ENCODE assay signal across 22 cellular contexts in genomic region chr22:41074466-41074865, GRCh38.
"Had no signal": no experiment of that assay in that cellular context is flagged by ENCODE, and none has a peak within 500 bp of the region (broad histone marks: within the 10 kb centered on the region; RNA-seq: fewer than 3 reads in every experiment).

No MANE protein-coding gene starts in this region.

- H3K9me3 ChIP-seq: colonic mucosa, gastroesophageal sphincter, heart right ventricle, left lung, lower lobe of right lung, mucosa of descending colon had no signal

- FAIRE-seq: endometrium, frontal cortex, islet of Langerhans, keratinocyte had no signal

- H3K4me1 ChIP-seq: colonic mucosa, foreskin keratinocyte, gastroesophageal sphincter, lower lobe of right lung had no signal

- DNase-seq: colonic mucosa; cortex of kidney; effector CD8-positive, alpha-beta T cell; effector memory CD8-positive, alpha-beta T cell; endodermal cell; erythroblast; foreskin keratinocyte; heart right ventricle; hippocampal formation; kidney glomerular epithelial cell; left lung; lower lobe of right lung; mesenchymal stem cell; mucosa of descending colon; naive B cell had no signal

- ATAC-seq: effector memory CD8-positive, alpha-beta T cell; esophagus mucosa; foreskin keratinocyte; gastroesophageal sphincter; heart right ventricle; left lung; lower lobe of right lung; mucosa of descending colon had no signal

- H3K27ac ChIP-seq: colonic mucosa, epithelial cell of prostate, foreskin keratinocyte, gastroesophageal sphincter, heart right ventricle, left lung, lower lobe of right lung had no signal

- H3K27me3 ChIP-seq: colonic mucosa, gastroesophageal sphincter, heart right ventricle, left lung had no signal

- H3K36me3 ChIP-seq: colonic mucosa, gastroesophageal sphincter, heart right ventricle, left lung, lower lobe of right lung had no signal

- H3K4me3 ChIP-seq: colonic mucosa, gastroesophageal sphincter, heart right ventricle, left lung, lower lobe of right lung, mucosa of descending colon had no signal
